ENCODE assay signal across 17 cellular contexts in genomic region chr3:32847520-32847919, GRCh38. TPM values are rescaled to one million over a fixed set of nuclear protein-coding genes. Genes with fewer than 3 reads are reported as not detected.
DNase-seq lines count a peak whose midpoint lies in the region; ATAC-seq, FAIRE-seq and TF ChIP-seq lines count a peak whose summit lies in the region.
"Had no signal": no experiment of that assay in that cellular context is flagged by ENCODE, and none has a peak within 500 bp of the region (broad histone marks: within the 10 kb centered on the region; RNA-seq: fewer than 3 reads in every experiment).

No MANE protein-coding gene starts in this region.

- intact Hi-C loops in K562 (cut with micrococcal nuclease), result no loop called here

- TF ChIP-seq CTCF in K562 (IDR thresholded peaks at IDR 0.05 in 2 of 3, conservative IDR thresholded peaks at IDR 0.05 in 1 of 3; ENCODE audit: insufficient read depth in 2 of 3, low read depth in 1 of 3, low read length in 3 of 3) (no peak), GM10266 (IDR thresholded peaks at IDR 0.05; ENCODE audit: control insufficient read depth, insufficient read depth, low read depth, missing control alignments) (no peak)

- H3K4me2 ChIP-seq in K562 (ENCODE audit: insufficient read depth, low read length), result no peak overlapping the region
- H3K4me2 ChIP-seq: A549, PC-9 had no signal

- H3K4me3 ChIP-seq in K562 (no peak overlapping the region), iPS-20b (ENCODE audit: low read length) (0 out of 2 replicates have a peak overlapping the region, but pooled peaks have one; percentile 12)
- H3K4me3 ChIP-seq: A549, PC-9 had no signal

- in situ Hi-C loops in K562 (cut with MboI), result no loop called here

- H3K27ac ChIP-seq in KOPT-K1 (ENCODE audit: low read depth, low read length, poor library complexity, severe bottlenecking) (peak overlapping the region; percentile 75), K562 (ENCODE audit: extremely low read depth, low read depth, low read length) (no peak overlapping the region), iPS-20b (ENCODE audit: low read length) (no peak overlapping the region)
- H3K27ac ChIP-seq: A549, PC-9 had no signal

- H3K79me2 ChIP-seq in K562 (ENCODE audit: control insufficient read depth, insufficient read depth, low read length), result no peaks in the 10 kb centered on the region

- H2AFZ ChIP-seq in K562 (ENCODE audit: low read depth, low read length), result no peak overlapping the region
- H2AFZ ChIP-seq: PC-9 had no signal

- H3K4me1 ChIP-seq in K562 (replicated peaks in 1 of 2; ENCODE audit: control insufficient read depth in 2 of 2, insufficient read depth in 2 of 2, low read length in 2 of 2) (peaks cover 3 to 10% of the 10 kb centered on the region in 2 experiments; a peak in 3 of 5 replicates), iPS-20b (ENCODE audit: insufficient read depth, low read length) (peaks cover 82% of the 10 kb centered on the region)

- CTCF ChIA-PET in K562 (lab: Yijun Ruan, JAX; ENCODE audit: low intra/inter-chr PET ratio), result no interaction called here

- TF ChIP-seq RAD21 in K562 (CRISPR knock-in tag; conservative IDR thresholded peaks at IDR 0.05 in 1 of 2, IDR thresholded peaks at IDR 0.05 in 1 of 2), result no peak

- no peaks in the 10 kb centered on the region for H3K36me3 ChIP-seq in KOPT-K1 (ENCODE audit: insufficient read depth, low read length)
- no peaks in the 10 kb centered on the region for H3K36me3 ChIP-seq in K562 (ENCODE audit: control insufficient read depth, insufficient read depth, low read length)
- H3K36me3 ChIP-seq in iPS-20b (ENCODE audit: insufficient read depth, low read depth, low read length), result peaks cover 18% of the 10 kb centered on the region

- no peaks in the 10 kb centered on the region for H3K9me1 ChIP-seq in K562 (ENCODE audit: control insufficient read depth, insufficient read depth, low read length)

- H3K27me3 ChIP-seq in K562 (ENCODE audit: control insufficient read depth in 2 of 2, insufficient read depth in 2 of 2, low read length in 2 of 2) (peaks cover 24 to 38% of the 10 kb centered on the region in 2 experiments; a peak in 4 of 5 replicates), iPS-20b (ENCODE audit: insufficient read depth, low read length) (no peaks in the 10 kb centered on the region)

- no peak for TF ChIP-seq POLR2A in K562 (conservative IDR thresholded peaks at IDR 0.05)

- WGBS in K562 (ENCODE audit: insufficient coverage, low coverage, missing lambda C conversion rate), result 5% methylated on average over 1 of the region's 1 CpG

- H3K9me3 ChIP-seq in KOPT-K1 (ENCODE audit: insufficient read depth, low read length, poor library complexity, severe bottlenecking) (no peaks in the 10 kb centered on the region), K562 (replicated peaks; ENCODE audit: control insufficient read depth, insufficient read depth, low read depth, low read length) (no peaks in the 10 kb centered on the region), iPS-20b (ENCODE audit: insufficient read depth, low read depth, low read length) (no peaks in the 10 kb centered on the region)
- H3K9me3 ChIP-seq: A549 had no signal

- POLR2A ChIA-PET in K562 (lab: Yijun Ruan, JAX), result no interaction called here

- H3K9ac ChIP-seq in K562 (ENCODE audit: insufficient read depth in 1 of 2, low read depth in 2 of 2, low read length in 2 of 2) (no peak overlapping the region), iPS-20b (ENCODE audit: low read depth, low read length) (no peak overlapping the region)

- 0 out of 3 replicates have a peak, but pooled peaks have one; percentile 11 for ATAC-seq in K562
- ATAC-seq: A549, HCT116 had no signal

- DNase-seq in Ammon's horn (ENCODE audit: low spot score), result peak; percentile 12
- DNase-seq in K562 (ENCODE audit: extremely low read depth in 1 of 4, low spot score in 3 of 4), result peak in 1 of 4 experiments; percentile 30
- DNase-seq in NCI-H2171 treated with DMSO at 0.1 percent for 48 hours (lab: John Stamatoyannopoulos, UW), result no peak
- no peak for DNase-seq in urothelium cell line (ENCODE audit: low spot score)
- DNase-seq in epidermal melanocyte (ENCODE audit: insufficient read length, low spot score), result no peak
- no peak for DNase-seq in GM10266 (ENCODE audit: extremely low spot score)
- DNase-seq: Calu3, DMS79, NCI-H1092, NCI-H446 treated with DMSO at 0.1 percent for 48 hours, NCI-H748 treated with DMSO at 0.1 percent for 48 hours, PC-9 had no signal

- 0 out of 2 replicates have a peak, but pooled peaks cover 3% of the 10 kb centered on the region for H4K20me1 ChIP-seq in K562 (replicated peaks; ENCODE audit: control insufficient read depth, insufficient read depth, low read length)

- peak; percentile 11 for FAIRE-seq in K562 (lab: Jason Lieb, UNC)
- FAIRE-seq in urothelium cell line (lab: Jason Lieb, UNC), result no peak
- FAIRE-seq: A549, GM12891 had no signal

- BruUV-seq in K562 (replicated peaks; lab: Mats Ljungman, UMichigan), result no TSS peak

- TF ChIP-seq EP300 in K562 (IDR thresholded peaks at IDR 0.05; ENCODE audit: low read length), result no peak

TF ChIP-seq in K562, 482 proteins besides CTCF, POLR2A, EP300 and RAD21 (continues in another document):
- TF ChIP-seq MEIS2 (IDR thresholded peaks at IDR 0.05; ENCODE audit: partially characterized antibody) (peak; percentile 77), PBX2 (CRISPR knock-in tag; IDR thresholded peaks at IDR 0.05; ENCODE audit: low read depth) (no peak), PBX2 (tag; conservative IDR thresholded peaks at IDR 0.05; ENCODE audit: low read depth) (peak; percentile 81), MAFG (tag; conservative IDR thresholded peaks at IDR 0.05) (0 out of 2 replicates have a peak, but pooled peaks have one; percentile 10), ZNF316 (IDR thresholded peaks at IDR 0.05) (peak; percentile 21; the same call in 1 of the 2 replicates), CBX1 (IDR thresholded peaks at IDR 0.05; ENCODE audit: low read depth) (no peak), NR3C1 (CRISPR knock-in tag; IDR thresholded peaks at IDR 0.05) (no peak)

RNA-seq across cellular contexts. Expression of gene TRIM71, which starts 29.7 kb away (rescaled TPM):
- total RNA-seq in K562 (2011; cell fraction: chromatin; rRNA removed; ENCODE audit: low replicate concordance), result 0.09 TPM in 1 of 2 replicates, not detected in the other
- total RNA-seq in K562 (2011; cell fraction: nucleolus; rRNA removed), result under 0.01 TPM in 1 of 2 replicates, not detected in the other
- 0.08 TPM in 1 of 2 replicates, not detected in the other for total RNA-seq in K562 (2011; cell fraction: nucleoplasm; rRNA removed)
- not detected in 2 replicates for total RNA-seq in K562 (2014; rRNA removed)
- total RNA-seq in K562 (2014; rRNA removed; fragmentation: Illumina TruSeq; extraction: Trizol), result not detected in 2 replicates
- total RNA-seq in K562 (2015; rRNA removed; fragmentation: Illumina TruSeq; extraction: Trizol), result not detected in 2 replicates
- total RNA-seq in K562 (2021), result 0.11 and 0.18 TPM in 2 replicates
- 0.01 and 0.04 TPM in 2 replicates for polyA plus RNA-seq in K562 (2011; rRNA removed)
- 0.03 TPM in 1 of 2 replicates, not detected in the other for polyA plus RNA-seq in K562 (2011; cell fraction: cytosol; rRNA removed)
- polyA plus RNA-seq in K562 (2011; cell fraction: nucleus; rRNA removed), result 0.04 TPM in 1 of 2 replicates, not detected in the other
- polyA plus RNA-seq in K562 (2012), result 0.01 TPM in 1 of 2 replicates, not detected in the other
- not detected in 2 replicates for polyA plus RNA-seq in K562 (2014; fragmentation: Illumina TruSeq; extraction: Trizol)
- not detected for polyA plus RNA-seq in K562 (2014; fragmentation: Nextera tagmentation; extraction: Ambion mirVana)
- polyA plus RNA-seq in K562 (2014; rRNA removed), result not detected in 2 replicates
- 0.03 and 0.14 TPM in 2 replicates for polyA minus RNA-seq in K562 (2011; rRNA and poly(A)+ RNA removed)
- polyA minus RNA-seq in K562 (2011; cell fraction: cytosol; rRNA and poly(A)+ RNA removed), result 0.36 TPM in 1 of 2 replicates, not detected in the other
- polyA minus RNA-seq in K562 (2011; cell fraction: nucleus; rRNA and poly(A)+ RNA removed), result 0.13 TPM in 1 of 2 replicates, not detected in the other
- total RNA-seq: Calu3, PC-9 had no signal
